In genomic region chr10:124354411-124355382, GRCh38 we compare ENCODE assay signal across 8 cellular contexts.
DNase-seq lines count a peak whose midpoint lies in the region; ATAC-seq and TF ChIP-seq lines count a peak whose summit lies in the region.

No MANE protein-coding gene starts in this region.

- H3K79me2 ChIP-seq in SU-DHL-6 (ENCODE audit: insufficient read depth, low read length) = no peaks in the 10 kb centered on the region

- H3K36me3 Mint-ChIP-seq in stimulated activated effector memory CD8-positive, alpha-beta T cell treated with anti-CD3 and anti-CD28 coated beads, Interleukin-12 subunit alpha, Interleukin-12 subunit beta, amount 100 ng/mL, for 72 hours = no peaks in the 10 kb centered on the region

- DNase-seq in activated CD4-positive, alpha-beta T cell treated with anti-CD3 and anti-CD28 coated beads for 24 hours (ENCODE audit: low read depth in 2 of 2) = peak; percentile 25 to 27
- DNase-seq in activated CD4-positive, alpha-beta T cell treated with anti-CD3 and anti-CD28 coated beads for 1 hour = no peak
- DNase-seq in choroid plexus epithelial cell (ENCODE audit: low read depth) (peak; percentile 91), lung (ENCODE audit: low spot score) (peak; percentile 63)
- peak in 1 of 2 donors; percentile 60 for DNase-seq in stimulated activated effector memory CD8-positive, alpha-beta T cell treated with anti-CD3 and anti-CD28 coated beads, Interleukin-12 subunit alpha, Interleukin-12 subunit beta, amount 100 ng/mL, for 72 hours (ENCODE audit: low spot score in 2 of 2)

- H3K4me2 ChIP-seq in SU-DHL-6 (ENCODE audit: low read depth, low read length, poor library complexity, severe bottlenecking) = peak overlapping the region; percentile 47

- no peaks in the 10 kb centered on the region for H3K9me2 ChIP-seq in SU-DHL-6 (replicated peaks; ENCODE audit: insufficient read depth, low read length)

- H3K4me1 ChIP-seq in HUES48 (ENCODE audit: control insufficient read depth, insufficient read depth, low read length) (peaks cover 4% of the 10 kb centered on the region; the same call in 1 of the 2 replicates), lung (ENCODE audit: control insufficient read depth in 2 of 2, insufficient read depth in 2 of 2, low read length in 2 of 2) (peaks cover 0 to 5% of the 10 kb centered on the region in 2 donors)

- no peak overlapping the region for H3K9ac ChIP-seq in HUES48 (ENCODE audit: low read depth, low read length)
- H3K9ac ChIP-seq in SU-DHL-6 (ENCODE audit: low read length) = peak overlapping the region; percentile 12; the same call in 1 of the 2 replicates

- H3K9me3 ChIP-seq in HUES48 (ENCODE audit: control insufficient read depth, insufficient read depth, low read length) (no peaks in the 10 kb centered on the region), SU-DHL-6 (ENCODE audit: insufficient read depth, low read length) (no peaks in the 10 kb centered on the region), lung (ENCODE audit: control insufficient read depth in 2 of 2, insufficient read depth in 1 of 2, low read length in 1 of 2) (peaks cover 0 to 2% of the 10 kb centered on the region in 2 donors)

- H3K4me1 Mint-ChIP-seq in stimulated activated effector memory CD8-positive, alpha-beta T cell treated with anti-CD3 and anti-CD28 coated beads, Interleukin-12 subunit alpha, Interleukin-12 subunit beta, amount 100 ng/mL, for 72 hours = peaks cover 11% of the 10 kb centered on the region

- H2AFZ ChIP-seq in SU-DHL-6 (ENCODE audit: low read depth, low read length, severe bottlenecking) = peak overlapping the region; percentile 94

- H3K27me3 ChIP-seq in HUES48 (ENCODE audit: control insufficient read depth, insufficient read depth, low read length) (no peaks in the 10 kb centered on the region), SU-DHL-6 (ENCODE audit: low read length) (no peaks in the 10 kb centered on the region), lung (ENCODE audit: control insufficient read depth, insufficient read depth) (no peaks in the 10 kb centered on the region)

- no peak overlapping the region for H3K27ac ChIP-seq in HUES48 (ENCODE audit: low read depth, low read length)
- no peak overlapping the region for H3K27ac ChIP-seq in SU-DHL-6 (ENCODE audit: low read depth, low read length)
- H3K27ac ChIP-seq in lung (ENCODE audit: low read depth in 1 of 2, low read length in 1 of 2) = no peak overlapping the region

- no peaks in the 10 kb centered on the region for H3K36me3 ChIP-seq in HUES48 (ENCODE audit: control insufficient read depth, insufficient read depth, low read length)
- H3K36me3 ChIP-seq in SU-DHL-6 (ENCODE audit: low read length) = no peaks in the 10 kb centered on the region
- no peaks in the 10 kb centered on the region for H3K36me3 ChIP-seq in lung (ENCODE audit: control insufficient read depth in 2 of 2, insufficient read depth in 2 of 2, low read length in 2 of 2)

- H3K27ac Mint-ChIP-seq in stimulated activated effector memory CD8-positive, alpha-beta T cell treated with anti-CD3 and anti-CD28 coated beads, Interleukin-12 subunit alpha, Interleukin-12 subunit beta, amount 100 ng/mL, for 72 hours = peak overlapping the region; percentile 75

- ATAC-seq in lung (ENCODE audit: insufficient read depth, low FRiP score) = peak; percentile 88
- ATAC-seq in stimulated activated effector memory CD8-positive, alpha-beta T cell treated with anti-CD3 and anti-CD28 coated beads, Interleukin-12 subunit alpha, Interleukin-12 subunit beta, amount 100 ng/mL, for 72 hours = peak; percentile 81
- no peak for ATAC-seq in HG03039 (IDR thresholded peaks at IDR 0.05; ENCODE audit: unreplicated experiment)

- peaks cover 2% of the 10 kb centered on the region for H3K9me3 Mint-ChIP-seq in stimulated activated effector memory CD8-positive, alpha-beta T cell treated with anti-CD3 and anti-CD28 coated beads, Interleukin-12 subunit alpha, Interleukin-12 subunit beta, amount 100 ng/mL, for 72 hours

- H3F3A ChIP-seq in SU-DHL-6 (ENCODE audit: insufficient read depth) = no peaks in the 10 kb centered on the region

- H3K4me3 ChIP-seq in HUES48 (ENCODE audit: low read depth, low read length) = peak overlapping the region; percentile 14; the same call in 1 of the 2 replicates
- H3K4me3 ChIP-seq in SU-DHL-6 (ENCODE audit: insufficient read depth, low read length, poor library complexity, severe bottlenecking) = peak overlapping the region; percentile 21
- H3K4me3 ChIP-seq in choroid plexus epithelial cell (ENCODE audit: low read depth, low read length) = peak overlapping the region; percentile 43
- H3K4me3 ChIP-seq in lung = no peak overlapping the region

- H3K4me3 Mint-ChIP-seq in stimulated activated effector memory CD8-positive, alpha-beta T cell treated with anti-CD3 and anti-CD28 coated beads, Interleukin-12 subunit alpha, Interleukin-12 subunit beta, amount 100 ng/mL, for 72 hours = peak overlapping the region; percentile 70

- TF ChIP-seq CTCF in SU-DHL-6 (IDR thresholded peaks at IDR 0.05; ENCODE audit: insufficient read depth, low read length, poor library complexity, severe bottlenecking) (no peak), choroid plexus epithelial cell (conservative IDR thresholded peaks at IDR 0.05; ENCODE audit: low read depth, low read length) (no peak), lung (IDR thresholded peaks at IDR 0.05; ENCODE audit: control extremely low read depth, extremely low read depth) (no peak)

- H4K20me1 ChIP-seq in SU-DHL-6 (ENCODE audit: low read depth, low read length) = no peaks in the 10 kb centered on the region

- WGBS in lung, 2 donors = 20 to 24% methylated on average over 29 of the region's 29 CpGs
